ENCODE assay signal across 18 cellular contexts in the genomic region with DNA sequence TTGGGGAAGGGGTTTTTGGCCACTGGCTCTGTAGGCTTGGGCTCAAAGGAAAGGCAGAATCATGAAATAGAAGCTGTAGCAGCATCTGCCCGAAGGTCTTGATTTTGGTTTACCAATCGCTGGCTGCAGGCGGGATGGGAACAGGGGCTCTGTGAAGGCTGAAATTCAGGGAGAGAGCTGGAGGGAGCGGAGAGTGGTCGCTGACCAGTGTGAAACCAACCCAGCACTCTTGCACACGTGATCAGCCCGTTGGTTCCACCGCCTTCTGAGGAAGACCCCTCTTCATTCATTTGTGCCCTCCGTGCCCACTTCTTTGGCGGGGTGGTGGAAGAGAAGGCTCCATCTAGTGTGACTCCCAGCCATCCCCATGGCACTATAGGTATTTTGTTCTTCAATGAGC.
A peak's percentile ranks its signal among the peaks of the same experiment; 100 is the strongest.
DNase-seq lines count a peak whose midpoint lies in the region; ATAC-seq and TF ChIP-seq lines count a peak whose summit lies in the region.
"Had no signal": no experiment of that assay in that cellular context is flagged by ENCODE, and none has a peak within 500 bp of the region (broad histone marks: within the 10 kb centered on the region; RNA-seq: fewer than 3 reads in every experiment).

No MANE protein-coding gene starts in this region.

- H3K4me3 Mint-ChIP-seq in WTC11 = no peak overlapping the region
- no peak overlapping the region for H3K4me3 Mint-ChIP-seq in nephron progenitor cell
- H3K4me3 Mint-ChIP-seq in activated CD4-positive, alpha-beta T cell treated with anti-CD3 and anti-CD28 coated beads for 36 hours = no peak overlapping the region
- H3K4me3 Mint-ChIP-seq: B cell; CD4-positive, alpha-beta T cell; CD8-positive, alpha-beta T cell had no signal

- H3K36me3 Mint-ChIP-seq in WTC11 (no peaks in the 10 kb centered on the region; the same call in 1 of the 2 replicates), nephron progenitor cell (ENCODE audit: low read depth) (peaks cover 8% of the 10 kb centered on the region)
- H3K36me3 Mint-ChIP-seq in activated CD4-positive, alpha-beta T cell treated with anti-CD3 and anti-CD28 coated beads for 36 hours (ENCODE audit: low read depth) = no peaks in the 10 kb centered on the region
- H3K36me3 Mint-ChIP-seq: CD8-positive, alpha-beta T cell had no signal

- H3K9me3 Mint-ChIP-seq in WTC11 (peaks cover 5% of the 10 kb centered on the region), nephron progenitor cell (peaks cover 5% of the 10 kb centered on the region)
- H3K9me3 Mint-ChIP-seq in activated CD4-positive, alpha-beta T cell treated with anti-CD3 and anti-CD28 coated beads for 36 hours (ENCODE audit: low read depth) = no peaks in the 10 kb centered on the region
- H3K9me3 Mint-ChIP-seq: CD4-positive, alpha-beta T cell; CD8-positive, alpha-beta T cell had no signal

- H3K9ac ChIP-seq in adipocyte (ENCODE audit: low read length) = peak overlapping the region; percentile 65
- H3K9ac ChIP-seq: BLaER1 treated with 17β-estradiol and CSF1 and Interleukin-3, amounts not matched to agents 10 nM and 100 nM had no signal

- POLR2A ChIA-PET in WTC11 (lab: Charles Lee) = no interaction called here
- POLR2A ChIA-PET in activated CD4-positive, alpha-beta T cell treated with anti-CD3 and anti-CD28 coated beads for 36 hours (lab: Charles Lee) = no interaction called here

- H3K4me1 ChIP-seq in adipocyte (ENCODE audit: control insufficient read depth, insufficient read depth, low read length) = peaks cover 35% of the 10 kb centered on the region
- H3K4me1 ChIP-seq in sigmoid colon = peaks cover 0 to 36% (median 27%) of the 10 kb centered on the region in 4 donors
- H3K4me1 ChIP-seq: Caco-2 had no signal

- H3K36me3 ChIP-seq in adipocyte (ENCODE audit: control insufficient read depth, insufficient read depth, low read length, severe bottlenecking) (no peaks in the 10 kb centered on the region), sigmoid colon (no peaks in the 10 kb centered on the region)
- H3K36me3 ChIP-seq: BLaER1 treated with 17β-estradiol and CSF1 and Interleukin-3, amounts not matched to agents 10 nM and 100 nM had no signal

- no peak overlapping the region for H3K27ac Mint-ChIP-seq in WTC11
- H3K27ac Mint-ChIP-seq in nephron progenitor cell = no peak overlapping the region
- no peak overlapping the region for H3K27ac Mint-ChIP-seq in activated CD4-positive, alpha-beta T cell treated with anti-CD3 and anti-CD28 coated beads for 36 hours
- H3K27ac Mint-ChIP-seq: B cell; CD4-positive, alpha-beta T cell; CD8-positive, alpha-beta T cell had no signal

- no peak for TF ChIP-seq EP300 in sigmoid colon (IDR thresholded peaks at IDR 0.05)

- H3K27me3 ChIP-seq in adipocyte (replicated peaks; ENCODE audit: control insufficient read depth, insufficient read depth, low read length) (no peaks in the 10 kb centered on the region), sigmoid colon (no peaks in the 10 kb centered on the region)

- WGBS in sigmoid colon, 2 donors = 95% methylated on average over 10 of the region's 10 CpGs

- peaks cover 1% of the 10 kb centered on the region; the same call in 1 of the 2 replicates for H3K27me3 Mint-ChIP-seq in WTC11 (ENCODE audit: low read depth)
- H3K27me3 Mint-ChIP-seq in nephron progenitor cell (ENCODE audit: low read depth, poor library complexity) = peaks cover 3% of the 10 kb centered on the region
- peaks cover 22% of the 10 kb centered on the region for H3K27me3 Mint-ChIP-seq in activated CD4-positive, alpha-beta T cell treated with anti-CD3 and anti-CD28 coated beads for 36 hours

- TF ChIP-seq CTCF in sigmoid colon (IDR thresholded peaks at IDR 0.05) (no peak), WTC11 (IDR thresholded peaks at IDR 0.05) (no peak), nephron progenitor cell (IDR thresholded peaks at IDR 0.05) (no peak)

- intact Hi-C loops in posterior vena cava (cut with DNase I) (no loop called here), sigmoid colon (cut with DNase I) (no loop called here)
- intact Hi-C loops in activated CD4-positive, alpha-beta T cell treated with anti-CD3 and anti-CD28 coated beads for 36 hours (cut with DNase I, micrococcal nuclease) = no loop called here

- no peak overlapping the region for H3K27ac ChIP-seq in sigmoid colon
- H3K27ac ChIP-seq: BLaER1 treated with 17β-estradiol and CSF1 and Interleukin-3, amounts not matched to agents 10 nM and 100 nM; C4-2B had no signal

- TF ChIP-seq POLR2A in sigmoid colon (IDR thresholded peaks at IDR 0.05) = no peak

- H3K4me1 Mint-ChIP-seq in WTC11 (no peaks in the 10 kb centered on the region), nephron progenitor cell (peaks cover 40% of the 10 kb centered on the region)
- no peaks in the 10 kb centered on the region for H3K4me1 Mint-ChIP-seq in activated CD4-positive, alpha-beta T cell treated with anti-CD3 and anti-CD28 coated beads for 36 hours

- CTCF ChIA-PET in WTC11 (lab: Charles Lee) = no interaction called here
- CTCF ChIA-PET in activated CD4-positive, alpha-beta T cell treated with anti-CD3 and anti-CD28 coated beads for 36 hours (lab: Charles Lee) = interaction anchor here (1.1 kb wide), 1 partner anchor 10 kb away, joined by 3 read pairs; no protein-coding TSS in a partner anchor

- ATAC-seq in WTC11 = no peak
- ATAC-seq in HG02571 (IDR thresholded peaks at IDR 0.05; ENCODE audit: unreplicated experiment) = no peak
- no peak for ATAC-seq in activated CD4-positive, alpha-beta T cell treated with anti-CD3 and anti-CD28 coated beads for 36 hours
- ATAC-seq: CD8-positive, alpha-beta T cell had no signal

- DNase-seq in adipocyte (ENCODE audit: low read depth) (no peak), posterior vena cava (ENCODE audit: low spot score) (peak; percentile 36), sigmoid colon (peak; percentile 55), WTC11 (ENCODE audit: low spot score) (no peak), nephron progenitor cell (no peak)
- no peak for DNase-seq in activated CD4-positive, alpha-beta T cell treated with anti-CD3 and anti-CD28 coated beads for 36 hours
- DNase-seq: 8988T; ACHN; Caco-2; Calu3; CD4-positive, alpha-beta T cell; CD8-positive, alpha-beta T cell; DMS79 treated with DMSO at 0.1 percent for 48 hours; GF-D8 had no signal

- H3K4me3 ChIP-seq in adipocyte (ENCODE audit: low read length) (peak overlapping the region; percentile 50), sigmoid colon (no peak overlapping the region)
- H3K4me3 ChIP-seq: BLaER1 treated with 17β-estradiol and CSF1 and Interleukin-3, amounts not matched to agents 10 nM and 100 nM had no signal

- no peaks in the 10 kb centered on the region for H3K9me3 ChIP-seq in adipocyte (ENCODE audit: control insufficient read depth, low read length)
- H3K9me3 ChIP-seq in sigmoid colon = no peaks in the 10 kb centered on the region
- H3K9me3 ChIP-seq: BLaER1 treated with 17β-estradiol and CSF1 and Interleukin-3, amounts not matched to agents 10 nM and 100 nM; Caco-2 had no signal

TF ChIP-seq in WTC11, 78 proteins besides CTCF, POLR2A, EP300 and RAD21:
- TF ChIP-seq NR3C1 (CRISPR knock-in tag; conservative IDR thresholded peaks at IDR 0.05; ENCODE audit: low read depth) = no peak

Comparison
In these comparisons a context has a peak if more than half of its experiments do, and no peak if none do; other contexts are left out.
1. DNase-seq: peak in posterior vena cava (single experiment) and sigmoid colon (single experiment); none in adipocyte (single experiment), WTC11 (single experiment), nephron progenitor cell (single experiment) and activated CD4-positive, alpha-beta T cell treated with anti-CD3 and anti-CD28 coated beads for 36 hours (single experiment).